In the genomic region with DNA sequence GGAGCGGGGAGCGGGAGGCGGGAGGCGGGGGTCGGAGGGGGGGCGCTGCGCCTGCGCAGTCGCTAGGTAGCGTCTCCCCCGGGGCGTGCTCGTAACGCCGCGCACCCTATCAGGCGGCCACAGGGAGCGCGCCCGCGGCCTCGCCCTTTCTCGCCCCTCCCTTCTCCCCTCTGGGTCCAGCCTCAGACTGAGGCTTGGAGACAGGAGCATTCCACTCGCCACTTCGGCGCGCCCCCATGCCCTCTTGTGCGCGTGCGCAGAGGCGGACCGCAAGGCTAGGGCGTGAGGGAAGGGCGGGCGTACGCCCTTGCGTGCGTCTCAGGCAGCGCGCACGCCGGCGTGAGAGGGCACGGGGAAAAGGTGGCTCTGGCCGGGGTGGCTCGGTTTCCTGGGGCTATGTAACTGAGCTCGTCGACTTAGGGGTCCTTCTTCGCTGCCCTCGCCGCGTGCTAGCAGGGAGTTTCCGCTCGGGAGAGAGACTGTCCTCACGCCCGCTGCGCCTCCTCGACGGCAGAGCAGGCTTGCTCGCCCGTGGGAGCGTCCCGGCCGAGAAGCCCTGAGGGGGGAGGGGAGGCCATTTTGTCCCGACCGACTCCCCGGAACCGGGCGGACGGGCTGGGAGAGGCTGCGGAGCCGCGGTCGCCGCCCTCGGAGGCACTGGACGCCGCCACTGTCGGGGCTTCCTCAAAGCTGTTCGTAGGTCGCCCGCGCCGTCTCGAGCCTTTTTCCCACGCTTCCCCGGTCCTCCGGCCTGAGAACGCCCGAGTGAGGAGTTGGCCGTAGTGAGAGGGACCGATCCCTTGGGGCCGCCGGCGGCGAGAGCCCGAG, we compare ENCODE assay signal across 8 cellular contexts. TPM values are rescaled to one million over a fixed set of nuclear protein-coding genes. Genes with fewer than 3 reads are reported as not detected.
DNase-seq lines count a peak whose midpoint lies in the region; ATAC-seq, FAIRE-seq and TF ChIP-seq lines count a peak whose summit lies in the region.

A gene (plus strand): TSS at position 316 of the 828 bp plus-strand sequence. CDS start 525 bp downstream, outside the sequence.

- H3K36me3 Mint-ChIP-seq in T-cell, result peaks cover 3% of the 10 kb centered on the region

- H3K4me3 ChIP-seq in upper lobe of left lung, result peak within 1 kb of the TSS; percentile 74 to 90 (median 88)

- no peaks in the 10 kb centered on the region for H3K27me3 ChIP-seq in upper lobe of left lung

- intact Hi-C loops in cardiac septum (cut with DNase I) (loop anchor here (2.0 kb wide), 1 partner anchor 155 kb away; a partner anchor contains a TSS), posterior cingulate gyrus (cut with DNase I) (loop anchor here (5.0 to 10.0 kb wide), 3 partner anchors 42 to 359 kb away; a partner anchor contains a TSS)

- H3K9me3 ChIP-seq in upper lobe of left lung, result no peaks in the 10 kb centered on the region

- H3K27ac ChIP-seq in adipose tissue (ENCODE audit: low read depth, low read length) (peak within 1 kb of the TSS; percentile 95), upper lobe of left lung (peak within 1 kb of the TSS; percentile 92 to 98 (median 97))

- H3K4me3 Mint-ChIP-seq in T-cell, result peak within 1 kb of the TSS; percentile 94 to 95 (median 94)

- H3K36me3 ChIP-seq in upper lobe of left lung, result no peaks in the 10 kb centered on the region

- peak in 1 of 4 donors; percentile 71 for TF ChIP-seq EP300 in upper lobe of left lung (IDR thresholded peaks at IDR 0.05)

- H3K4me1 ChIP-seq in upper lobe of left lung, result peaks cover 22 to 47% (median 30%) of the 10 kb centered on the region in 4 donors

- peaks cover 36 to 56% (median 46%) of the 10 kb centered on the region in 3 donors for H3K4me1 Mint-ChIP-seq in T-cell

- no peaks in the 10 kb centered on the region for H3K27me3 Mint-ChIP-seq in T-cell

- TF ChIP-seq POLR2A in GM12891 (IDR thresholded peaks at IDR 0.05; ENCODE audit: low read depth, low read length) (peak; percentile 96), upper lobe of left lung (IDR thresholded peaks at IDR 0.05) (peak in 3 of 4 donors; percentile 94 to 99 (median 95))

- peak within 1 kb of the TSS; percentile 93 to 95 for H3K27ac Mint-ChIP-seq in T-cell

- CTCF ChIA-PET in T-cell (lab: Charles Lee), result interaction anchor here in 1 of 2 donors (0.6 to 3.0 kb wide), 9 partner anchors 10 to 203 kb away, joined by 3 to 13 read pairs (median 3); a partner anchor contains a TSS

- no peaks in the 10 kb centered on the region for H3K9me3 Mint-ChIP-seq in T-cell

- POLR2A ChIA-PET in T-cell (lab: Charles Lee), result interaction anchor here (0.5 to 1.6 kb wide), 7 partner anchors 7 to 806 kb away, joined by 3 to 5 read pairs (median 4); no protein-coding TSS in a partner anchor

- peak; percentile 85 for ATAC-seq in HG02840 (IDR thresholded peaks at IDR 0.05; ENCODE audit: low FRiP score, unreplicated experiment)
- peak; percentile 84 to 94 (median 89) for ATAC-seq in T-cell (replicated peaks in 1 of 4)
- peak; percentile 97 to 99 for ATAC-seq in upper lobe of left lung (ENCODE audit: low FRiP score in 2 of 2)

- DNase-seq in GM12891 (ENCODE audit: insufficient read length, low spot score), result peak; percentile 96
- peak; percentile 87 for DNase-seq in NCI-H1436 treated with DMSO at 0.1 percent for 48 hours (lab: John Stamatoyannopoulos, UW)
- DNase-seq in T-cell, result peak; percentile 95 to 99 (median 98)
- peak; percentile 99 for DNase-seq in cardiac septum (ENCODE audit: low spot score)
- peak; percentile 98 to 100 (median 98) for DNase-seq in posterior cingulate gyrus
- peak; percentile 99 to 100 for DNase-seq in upper lobe of left lung

- WGBS in adipose tissue, 3 donors, result 0% methylated on average over 75 to 96 of the region's 97 CpGs
- 0% methylated on average over 17 to 27 of the region's 97 CpGs for WGBS in upper lobe of left lung, 2 donors

- peak in 4 of 6 experiments; percentile 7 to 63 (median 40) for TF ChIP-seq CTCF in upper lobe of left lung (IDR thresholded peaks at IDR 0.05)

- FAIRE-seq in GM12891 (lab: Jason Lieb, UNC), result peak; percentile 98

TF ChIP-seq in GM12891, 5 proteins besides CTCF, POLR2A, EP300 and RAD21:
- TF ChIP-seq POLR2AphosphoS5 (IDR thresholded peaks at IDR 0.05; ENCODE audit: low read depth, low read length), result peak; percentile 95
- 0 out of 2 replicates have a peak, but pooled peaks have one; percentile 2 for TF ChIP-seq SPI1 (IDR thresholded peaks at IDR 0.05; ENCODE audit: low read depth, low read length)
- peak; percentile 52 for TF ChIP-seq POU2F2 (IDR thresholded peaks at IDR 0.05; ENCODE audit: low read depth, low read length)
- TF ChIP-seq PAX5 (IDR thresholded peaks at IDR 0.05; ENCODE audit: insufficient read depth, low read length, severe bottlenecking), result no peak
- peak; percentile 89 for TF ChIP-seq TAF1 (IDR thresholded peaks at IDR 0.05; ENCODE audit: low read depth, low read length)

RNA-seq across cellular contexts. Expression of the gene that starts here (rescaled TPM):
- 38.2 TPM for polyA plus RNA-seq in GM12891 (2012; ENCODE audit: low read depth, missing spikeins)
- 10 to 100 TPM; 35.0 to 78.7 (median 71.2) TPM for total RNA-seq in T-cell
- polyA plus RNA-seq in adipose tissue, result 10 to 100 TPM; 25.6 to 48.5 (median 47.1) TPM
- 79.4 TPM for total RNA-seq in cardiac septum
- 100 to 1,000 TPM in 4 of 6 donors, 10 to 100 TPM in 2; 81.7 to 139 (median 106) TPM for total RNA-seq in upper lobe of left lung

Comparison
In these comparisons a context has a peak if more than half of its experiments do, and no peak if none do; other contexts are left out.
1. Peak in every context shown above with its lines: DNase-seq, ATAC-seq, H3K4me3 ChIP-seq and H3K27ac ChIP-seq.